22 cellular contexts compared by ENCODE assay signal in the genomic region with DNA sequence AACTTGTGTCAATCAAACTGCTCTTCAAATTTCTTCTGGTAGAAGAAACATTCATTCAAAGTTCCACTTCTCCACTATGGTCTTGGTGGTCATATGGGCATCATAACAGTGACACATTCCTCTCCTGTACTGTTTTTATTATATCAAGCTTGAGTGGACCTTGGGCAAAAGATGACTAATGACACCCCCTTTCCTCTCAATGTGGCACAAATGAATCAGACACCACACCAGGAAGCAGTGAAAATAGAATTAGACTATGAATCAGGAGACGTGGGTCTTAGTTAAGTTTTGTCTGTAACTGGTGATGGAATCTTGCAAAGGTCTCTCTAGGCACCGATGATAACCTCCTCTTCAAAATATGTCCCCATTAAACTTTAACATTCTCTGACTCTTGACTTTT. TPM values are rescaled to one million over a fixed set of nuclear protein-coding genes. Genes with fewer than 3 reads are reported as not detected.
DNase-seq lines count a peak whose midpoint lies in the region; ATAC-seq, FAIRE-seq and TF ChIP-seq lines count a peak whose summit lies in the region.
"Had no signal": no experiment of that assay in that cellular context is flagged by ENCODE, and none has a peak within 500 bp of the region (broad histone marks: within the 10 kb centered on the region; RNA-seq: fewer than 3 reads in every experiment).

No MANE protein-coding gene starts in this region.

- no peak overlapping the region for H3K4me3 ChIP-seq in kidney epithelial cell (ENCODE audit: low read depth, low read length)

- no peaks in the 10 kb centered on the region for H3K27me3 ChIP-seq in kidney epithelial cell (ENCODE audit: control insufficient read depth, insufficient read depth, low read length)
- H3K27me3 ChIP-seq: BE2C had no signal

- no peaks in the 10 kb centered on the region for H3K36me3 Mint-ChIP-seq in activated naive CD4-positive, alpha-beta T cell treated with anti-CD3 and anti-CD28 coated beads, Interleukin-2, amount 50 U/mL, for 72 hours
- H3K36me3 Mint-ChIP-seq: CD4-positive, CD25-positive, alpha-beta regulatory T cell had no signal

- DNase-seq in activated naive CD4-positive, alpha-beta T cell treated with anti-CD3 and anti-CD28 coated beads, Interleukin-2, amount 50 U/mL, for 72 hours (ENCODE audit: low spot score in 2 of 2): no peak
- no peak for DNase-seq in activated naive CD4-positive, alpha-beta T cell treated with Interleukin-2 at 50 U/mL for 16 hours
- DNase-seq in RKO (ENCODE audit: low spot score): peak; percentile 65
- DNase-seq in kidney epithelial cell (ENCODE audit: low read depth): peak; percentile 79
- peak; percentile 18 for DNase-seq in urothelium cell line (ENCODE audit: low spot score)
- no peak for DNase-seq in COR-L47 (lab: John Stamatoyannopoulos, UW)
- DNase-seq in left lobe of liver (ENCODE audit: low spot score): no peak
- DNase-seq: 8988T; BE2C; Calu3; CD4-positive, CD25-positive, alpha-beta regulatory T cell; DMS79 treated with DMSO at 0.1 percent for 48 hours; H7; NCI-H1105 treated with DMSO at 0.1 percent for 48 hours; NCI-H187; NCI-H2107; NCI-H510A; NCI-H774; OCI-M1 had no signal

- no peaks in the 10 kb centered on the region for H3K36me3 ChIP-seq in kidney epithelial cell (ENCODE audit: control insufficient read depth, insufficient read depth, low read length)
- H3K36me3 ChIP-seq: BE2C had no signal

- H3K27ac Mint-ChIP-seq in activated naive CD4-positive, alpha-beta T cell treated with anti-CD3 and anti-CD28 coated beads, Interleukin-2, amount 50 U/mL, for 72 hours: no peak overlapping the region
- H3K27ac Mint-ChIP-seq: CD4-positive, CD25-positive, alpha-beta regulatory T cell had no signal

- H3K9me3 Mint-ChIP-seq in activated naive CD4-positive, alpha-beta T cell treated with anti-CD3 and anti-CD28 coated beads, Interleukin-2, amount 50 U/mL, for 72 hours: no peaks in the 10 kb centered on the region

- ATAC-seq in activated naive CD4-positive, alpha-beta T cell treated with anti-CD3 and anti-CD28 coated beads, Interleukin-2, amount 50 U/mL, for 72 hours: peak; percentile 24 to 29
- no peak for ATAC-seq in left lobe of liver
- ATAC-seq in GM19452 (IDR thresholded peaks at IDR 0.05; ENCODE audit: unreplicated experiment): no peak

- FAIRE-seq in urothelium cell line (lab: Jason Lieb, UNC): no peak

- TF ChIP-seq CTCF in kidney epithelial cell (IDR thresholded peaks at IDR 0.05; ENCODE audit: insufficient read depth, low read length, poor library complexity, severe bottlenecking): no peak

RNA-seq across cellular contexts. Expression of gene NRSN1, which starts 9.0 kb away (rescaled TPM):
- total RNA-seq in activated naive CD4-positive, alpha-beta T cell treated with anti-CD3 and anti-CD28 coated beads, Interleukin-2, amount 50 U/mL, for 72 hours: not detected
- total RNA-seq in kidney epithelial cell (not detected in 2 replicates), left lobe of liver (not detected)
- total RNA-seq: CD4-positive, CD25-positive, alpha-beta regulatory T cell; G401; H7; LHCN-M2 had no signal

Comparison
In these comparisons a context has a peak if more than half of its experiments do, and no peak if none do; other contexts are left out.
1. ATAC-seq: peak in activated naive CD4-positive, alpha-beta T cell treated with anti-CD3 and anti-CD28 coated beads, Interleukin-2, amount 50 U/mL, for 72 hours (2 of 2); none in left lobe of liver (single experiment) and GM19452 (single experiment).
2. DNase-seq: peak in RKO (single experiment), kidney epithelial cell (single experiment) and urothelium cell line (single experiment); none in activated naive CD4-positive, alpha-beta T cell treated with anti-CD3 and anti-CD28 coated beads, Interleukin-2, amount 50 U/mL, for 72 hours (0 of 2), activated naive CD4-positive, alpha-beta T cell treated with Interleukin-2 at 50 U/mL for 16 hours (single experiment), COR-L47 (single experiment) and left lobe of liver (single experiment).